Comparison of ENCODE assay signal across 1 cellular context in genomic region chr12:6635856-6636521, GRCh38.
TF ChIP-seq lines count a peak whose summit lies in the region.

LPAR5 (minus strand) TSS chr12:6635959; CDS start chr12:6621248, 14,711 bp downstream.

TF ChIP-seq in K562, 482 proteins besides CTCF, POLR2A, EP300 and RAD21 (continued from another document and continues in another):
- TF ChIP-seq, protein P1, sequence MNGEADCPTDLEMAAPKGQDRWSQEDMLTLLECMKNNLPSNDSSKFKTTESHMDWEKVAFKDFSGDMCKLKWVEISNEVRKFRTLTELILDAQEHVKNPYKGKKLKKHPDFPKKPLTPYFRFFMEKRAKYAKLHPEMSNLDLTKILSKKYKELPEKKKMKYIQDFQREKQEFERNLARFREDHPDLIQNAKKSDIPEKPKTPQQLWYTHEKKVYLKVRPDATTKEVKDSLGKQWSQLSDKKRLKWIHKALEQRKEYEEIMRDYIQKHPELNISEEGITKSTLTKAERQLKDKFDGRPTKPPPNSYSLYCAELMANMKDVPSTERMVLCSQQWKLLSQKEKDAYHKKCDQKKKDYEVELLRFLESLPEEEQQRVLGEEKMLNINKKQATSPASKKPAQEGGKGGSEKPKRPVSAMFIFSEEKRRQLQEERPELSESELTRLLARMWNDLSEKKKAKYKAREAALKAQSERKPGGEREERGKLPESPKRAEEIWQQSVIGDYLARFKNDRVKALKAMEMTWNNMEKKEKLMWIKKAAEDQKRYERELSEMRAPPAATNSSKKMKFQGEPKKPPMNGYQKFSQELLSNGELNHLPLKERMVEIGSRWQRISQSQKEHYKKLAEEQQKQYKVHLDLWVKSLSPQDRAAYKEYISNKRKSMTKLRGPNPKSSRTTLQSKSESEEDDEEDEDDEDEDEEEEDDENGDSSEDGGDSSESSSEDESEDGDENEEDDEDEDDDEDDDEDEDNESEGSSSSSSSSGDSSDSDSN (IDR thresholded peaks at IDR 0.05; ENCODE audit: borderline replicate concordance in 1 of 2, low read depth in 2 of 2, low read length in 2 of 2), result peak in 1 of 2 experiments; percentile 71; a peak in 1 of 4 replicates
- TF ChIP-seq, protein P2, sequence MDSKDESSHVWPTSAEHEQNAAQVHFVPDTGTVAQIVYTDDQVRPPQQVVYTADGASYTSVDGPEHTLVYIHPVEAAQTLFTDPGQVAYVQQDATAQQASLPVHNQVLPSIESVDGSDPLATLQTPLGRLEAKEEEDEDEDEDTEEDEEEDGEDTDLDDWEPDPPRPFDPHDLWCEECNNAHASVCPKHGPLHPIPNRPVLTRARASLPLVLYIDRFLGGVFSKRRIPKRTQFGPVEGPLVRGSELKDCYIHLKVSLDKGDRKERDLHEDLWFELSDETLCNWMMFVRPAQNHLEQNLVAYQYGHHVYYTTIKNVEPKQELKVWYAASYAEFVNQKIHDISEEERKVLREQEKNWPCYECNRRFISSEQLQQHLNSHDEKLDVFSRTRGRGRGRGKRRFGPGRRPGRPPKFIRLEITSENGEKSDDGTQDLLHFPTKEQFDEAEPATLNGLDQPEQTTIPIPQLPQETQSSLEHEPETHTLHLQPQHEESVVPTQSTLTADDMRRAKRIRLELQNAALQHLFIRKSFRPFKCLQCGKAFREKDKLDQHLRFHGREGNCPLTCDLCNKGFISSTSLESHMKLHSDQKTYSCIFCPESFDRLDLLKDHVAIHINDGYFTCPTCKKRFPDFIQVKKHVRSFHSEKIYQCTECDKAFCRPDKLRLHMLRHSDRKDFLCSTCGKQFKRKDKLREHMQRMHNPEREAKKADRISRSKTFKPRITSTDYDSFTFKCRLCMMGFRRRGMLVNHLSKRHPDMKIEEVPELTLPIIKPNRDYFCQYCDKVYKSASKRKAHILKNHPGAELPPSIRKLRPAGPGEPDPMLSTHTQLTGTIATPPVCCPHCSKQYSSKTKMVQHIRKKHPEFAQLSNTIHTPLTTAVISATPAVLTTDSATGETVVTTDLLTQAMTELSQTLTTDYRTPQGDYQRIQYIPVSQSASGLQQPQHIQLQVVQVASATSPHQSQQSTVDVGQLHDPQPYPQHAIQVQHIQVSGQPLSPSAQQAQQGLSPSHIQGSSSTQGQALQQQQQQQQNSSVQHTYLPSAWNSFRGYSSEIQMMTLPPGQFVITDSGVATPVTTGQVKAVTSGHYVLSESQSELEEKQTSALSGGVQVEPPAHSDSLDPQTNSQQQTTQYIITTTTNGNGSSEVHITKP (IDR thresholded peaks at IDR 0.05; ENCODE audit: partially characterized antibody), result peak; percentile 75
- TF ChIP-seq PML (IDR thresholded peaks at IDR 0.05; ENCODE audit: low read length) (no peak), ZNF444 (CRISPR knock-in tag; IDR thresholded peaks at IDR 0.05) (no peak), FOXM1 (IDR thresholded peaks at IDR 0.05; ENCODE audit: low read depth) (no peak), FOXM1 (CRISPR knock-in tag; IDR thresholded peaks at IDR 0.05; ENCODE audit: low read depth) (no peak), MNT (conservative IDR thresholded peaks at IDR 0.05) (peak in 1 of 2 experiments; percentile 55; a peak in 1 of 4 replicates), MITF (IDR thresholded peaks at IDR 0.05) (no peak), RFX1 (IDR thresholded peaks at IDR 0.05) (no peak), SMAD3 (CRISPR knock-in tag; conservative IDR thresholded peaks at IDR 0.05) (no peak), E2F3 (CRISPR knock-in tag; IDR thresholded peaks at IDR 0.05) (no peak), ZNF780A (CRISPR knock-in tag; IDR thresholded peaks at IDR 0.05) (no peak), RFX7 (CRISPR knock-in tag; IDR thresholded peaks at IDR 0.05) (no peak), MCM7 (IDR thresholded peaks at IDR 0.05) (no peak), NCOA6 (IDR thresholded peaks at IDR 0.05) (no peak), BRCA1 (IDR thresholded peaks at IDR 0.05) (no peak), BRCA1 (CRISPR knock-in tag; IDR thresholded peaks at IDR 0.05) (no peak), FUS (optimal IDR thresholded peaks at IDR 0.05; ENCODE audit: low read depth, low read length) (no peak), LARP7 (IDR thresholded peaks at IDR 0.05) (no peak), KDM1A (IDR thresholded peaks at IDR 0.05) (no peak)
- TF ChIP-seq, protein P3, sequence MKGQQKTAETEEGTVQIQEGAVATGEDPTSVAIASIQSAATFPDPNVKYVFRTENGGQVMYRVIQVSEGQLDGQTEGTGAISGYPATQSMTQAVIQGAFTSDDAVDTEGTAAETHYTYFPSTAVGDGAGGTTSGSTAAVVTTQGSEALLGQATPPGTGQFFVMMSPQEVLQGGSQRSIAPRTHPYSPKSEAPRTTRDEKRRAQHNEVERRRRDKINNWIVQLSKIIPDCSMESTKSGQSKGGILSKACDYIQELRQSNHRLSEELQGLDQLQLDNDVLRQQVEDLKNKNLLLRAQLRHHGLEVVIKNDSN (CRISPR knock-in tag; IDR thresholded peaks at IDR 0.05), result no peak
- TF ChIP-seq, protein P4, sequence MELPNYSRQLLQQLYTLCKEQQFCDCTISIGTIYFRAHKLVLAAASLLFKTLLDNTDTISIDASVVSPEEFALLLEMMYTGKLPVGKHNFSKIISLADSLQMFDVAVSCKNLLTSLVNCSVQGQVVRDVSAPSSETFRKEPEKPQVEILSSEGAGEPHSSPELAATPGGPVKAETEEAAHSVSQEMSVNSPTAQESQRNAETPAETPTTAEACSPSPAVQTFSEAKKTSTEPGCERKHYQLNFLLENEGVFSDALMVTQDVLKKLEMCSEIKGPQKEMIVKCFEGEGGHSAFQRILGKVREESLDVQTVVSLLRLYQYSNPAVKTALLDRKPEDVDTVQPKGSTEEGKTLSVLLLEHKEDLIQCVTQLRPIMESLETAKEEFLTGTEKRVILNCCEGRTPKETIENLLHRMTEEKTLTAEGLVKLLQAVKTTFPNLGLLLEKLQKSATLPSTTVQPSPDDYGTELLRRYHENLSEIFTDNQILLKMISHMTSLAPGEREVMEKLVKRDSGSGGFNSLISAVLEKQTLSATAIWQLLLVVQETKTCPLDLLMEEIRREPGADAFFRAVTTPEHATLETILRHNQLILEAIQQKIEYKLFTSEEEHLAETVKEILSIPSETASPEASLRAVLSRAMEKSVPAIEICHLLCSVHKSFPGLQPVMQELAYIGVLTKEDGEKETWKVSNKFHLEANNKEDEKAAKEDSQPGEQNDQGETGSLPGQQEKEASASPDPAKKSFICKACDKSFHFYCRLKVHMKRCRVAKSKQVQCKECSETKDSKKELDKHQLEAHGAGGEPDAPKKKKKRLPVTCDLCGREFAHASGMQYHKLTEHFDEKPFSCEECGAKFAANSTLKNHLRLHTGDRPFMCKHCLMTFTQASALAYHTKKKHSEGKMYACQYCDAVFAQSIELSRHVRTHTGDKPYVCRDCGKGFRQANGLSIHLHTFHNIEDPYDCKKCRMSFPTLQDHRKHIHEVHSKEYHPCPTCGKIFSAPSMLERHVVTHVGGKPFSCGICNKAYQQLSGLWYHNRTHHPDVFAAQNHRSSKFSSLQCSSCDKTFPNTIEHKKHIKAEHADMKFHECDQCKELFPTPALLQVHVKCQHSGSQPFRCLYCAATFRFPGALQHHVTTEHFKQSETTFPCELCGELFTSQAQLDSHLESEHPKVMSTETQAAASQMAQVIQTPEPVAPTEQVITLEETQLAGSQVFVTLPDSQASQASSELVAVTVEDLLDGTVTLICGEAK (IDR thresholded peaks at IDR 0.05), result no peak
- TF ChIP-seq, protein P4 (CRISPR knock-in tag; IDR thresholded peaks at IDR 0.05), result no peak
- TF ChIP-seq, protein P5, sequence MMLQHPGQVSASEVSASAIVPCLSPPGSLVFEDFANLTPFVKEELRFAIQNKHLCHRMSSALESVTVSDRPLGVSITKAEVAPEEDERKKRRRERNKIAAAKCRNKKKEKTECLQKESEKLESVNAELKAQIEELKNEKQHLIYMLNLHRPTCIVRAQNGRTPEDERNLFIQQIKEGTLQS (IDR thresholded peaks at IDR 0.05), result no peak
- TF ChIP-seq, protein P5 (CRISPR knock-in tag; conservative IDR thresholded peaks at IDR 0.05), result no peak
- TF ChIP-seq, protein P6, sequence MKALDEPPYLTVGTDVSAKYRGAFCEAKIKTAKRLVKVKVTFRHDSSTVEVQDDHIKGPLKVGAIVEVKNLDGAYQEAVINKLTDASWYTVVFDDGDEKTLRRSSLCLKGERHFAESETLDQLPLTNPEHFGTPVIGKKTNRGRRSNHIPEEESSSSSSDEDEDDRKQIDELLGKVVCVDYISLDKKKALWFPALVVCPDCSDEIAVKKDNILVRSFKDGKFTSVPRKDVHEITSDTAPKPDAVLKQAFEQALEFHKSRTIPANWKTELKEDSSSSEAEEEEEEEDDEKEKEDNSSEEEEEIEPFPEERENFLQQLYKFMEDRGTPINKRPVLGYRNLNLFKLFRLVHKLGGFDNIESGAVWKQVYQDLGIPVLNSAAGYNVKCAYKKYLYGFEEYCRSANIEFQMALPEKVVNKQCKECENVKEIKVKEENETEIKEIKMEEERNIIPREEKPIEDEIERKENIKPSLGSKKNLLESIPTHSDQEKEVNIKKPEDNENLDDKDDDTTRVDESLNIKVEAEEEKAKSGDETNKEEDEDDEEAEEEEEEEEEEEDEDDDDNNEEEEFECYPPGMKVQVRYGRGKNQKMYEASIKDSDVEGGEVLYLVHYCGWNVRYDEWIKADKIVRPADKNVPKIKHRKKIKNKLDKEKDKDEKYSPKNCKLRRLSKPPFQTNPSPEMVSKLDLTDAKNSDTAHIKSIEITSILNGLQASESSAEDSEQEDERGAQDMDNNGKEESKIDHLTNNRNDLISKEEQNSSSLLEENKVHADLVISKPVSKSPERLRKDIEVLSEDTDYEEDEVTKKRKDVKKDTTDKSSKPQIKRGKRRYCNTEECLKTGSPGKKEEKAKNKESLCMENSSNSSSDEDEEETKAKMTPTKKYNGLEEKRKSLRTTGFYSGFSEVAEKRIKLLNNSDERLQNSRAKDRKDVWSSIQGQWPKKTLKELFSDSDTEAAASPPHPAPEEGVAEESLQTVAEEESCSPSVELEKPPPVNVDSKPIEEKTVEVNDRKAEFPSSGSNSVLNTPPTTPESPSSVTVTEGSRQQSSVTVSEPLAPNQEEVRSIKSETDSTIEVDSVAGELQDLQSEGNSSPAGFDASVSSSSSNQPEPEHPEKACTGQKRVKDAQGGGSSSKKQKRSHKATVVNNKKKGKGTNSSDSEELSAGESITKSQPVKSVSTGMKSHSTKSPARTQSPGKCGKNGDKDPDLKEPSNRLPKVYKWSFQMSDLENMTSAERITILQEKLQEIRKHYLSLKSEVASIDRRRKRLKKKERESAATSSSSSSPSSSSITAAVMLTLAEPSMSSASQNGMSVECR (CRISPR knock-in tag; IDR thresholded peaks at IDR 0.05), result peak; percentile 85
- TF ChIP-seq, protein P7, sequence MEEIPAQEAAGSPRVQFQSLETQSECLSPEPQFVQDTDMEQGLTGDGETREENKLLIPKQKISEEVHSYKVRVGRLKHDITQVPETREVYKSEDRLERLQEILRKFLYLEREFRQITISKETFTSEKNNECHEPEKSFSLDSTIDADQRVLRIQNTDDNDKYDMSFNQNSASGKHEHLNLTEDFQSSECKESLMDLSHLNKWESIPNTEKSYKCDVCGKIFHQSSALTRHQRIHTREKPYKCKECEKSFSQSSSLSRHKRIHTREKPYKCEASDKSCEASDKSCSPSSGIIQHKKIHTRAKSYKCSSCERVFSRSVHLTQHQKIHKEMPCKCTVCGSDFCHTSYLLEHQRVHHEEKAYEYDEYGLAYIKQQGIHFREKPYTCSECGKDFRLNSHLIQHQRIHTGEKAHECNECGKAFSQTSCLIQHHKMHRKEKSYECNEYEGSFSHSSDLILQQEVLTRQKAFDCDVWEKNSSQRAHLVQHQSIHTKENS (CRISPR knock-in tag; IDR thresholded peaks at IDR 0.05), result no peak
